ENCODE assay signal across 8 cellular contexts in genomic region chr21:43810505-43811261, GRCh38. TPM values are rescaled to one million over a fixed set of nuclear protein-coding genes. Genes with fewer than 3 reads are reported as not detected.
DNase-seq lines count a peak whose midpoint lies in the region; ATAC-seq, FAIRE-seq and TF ChIP-seq lines count a peak whose summit lies in the region.

No MANE protein-coding gene starts in this region.

- H3K4me1 Mint-ChIP-seq in WTC11: peaks cover 22% of the 10 kb centered on the region

- no peaks in the 10 kb centered on the region for H3K27me3 ChIP-seq in keratinocyte (ENCODE audit: control insufficient read depth, extremely low read depth, insufficient read depth, low read length)

- no peaks in the 10 kb centered on the region for H3K27me3 Mint-ChIP-seq in WTC11 (ENCODE audit: low read depth)

- peak overlapping the region in 1 of 3 experiments; percentile 39 for H3K4me3 ChIP-seq in keratinocyte (ENCODE audit: control insufficient read depth in 2 of 3, extremely low read depth in 1 of 3, insufficient read depth in 2 of 3, low read depth in 1 of 3, low read length in 3 of 3)

- POLR2A ChIA-PET in WTC11 (lab: Charles Lee): no interaction called here

- CTCF ChIA-PET in WTC11 (lab: Charles Lee): interaction anchor here (0.6 to 3.1 kb wide), 11 partner anchors 10 to 165 kb away, joined by 3 to 17 read pairs (median 5); partner anchors contain the start of gene RRP1

- peak; percentile 95 for TF ChIP-seq CTCF in GM10266 (IDR thresholded peaks at IDR 0.05; ENCODE audit: control insufficient read depth, insufficient read depth, low read depth, missing control alignments)
- TF ChIP-seq CTCF in WTC11 (IDR thresholded peaks at IDR 0.05): peak; percentile 97
- TF ChIP-seq CTCF in keratinocyte (optimal IDR thresholded peaks at IDR 0.05 in 1 of 3, IDR thresholded peaks at IDR 0.05 in 1 of 3, conservative IDR thresholded peaks at IDR 0.05 in 1 of 3; ENCODE audit: extremely low read depth in 1 of 3, insufficient read depth in 2 of 3, low read length in 3 of 3): peak in 2 of 3 experiments; percentile 96 to 97

- H3K36me3 ChIP-seq in keratinocyte (ENCODE audit: control insufficient read depth in 2 of 2, extremely low read depth in 1 of 2, insufficient read depth in 2 of 2, low read length in 2 of 2): peaks cover 0 to 2% of the 10 kb centered on the region in 2 experiments

- no peak overlapping the region for H3K4me3 Mint-ChIP-seq in WTC11

- dilution Hi-C loops in keratinocyte (cut with MboI; ENCODE audit: extremely low pct_ligation_motif_present, low sequenced_read_pairs): no loop called here

- H3K4me1 ChIP-seq in keratinocyte (ENCODE audit: control insufficient read depth, extremely low read depth, insufficient read depth, low read length): peaks cover 55% of the 10 kb centered on the region

- peak overlapping the region; percentile 69 for H3K9ac ChIP-seq in keratinocyte (ENCODE audit: control insufficient read depth, extremely low read depth, insufficient read depth, low read length)

- no peak overlapping the region for H3K27ac ChIP-seq in keratinocyte (ENCODE audit: control insufficient read depth, insufficient read depth, low read length)

- H3K27ac Mint-ChIP-seq in WTC11: no peak overlapping the region

- no peak for FAIRE-seq in keratinocyte (lab: Jason Lieb, UNC)

- H3K36me3 Mint-ChIP-seq in WTC11: no peaks in the 10 kb centered on the region

- DNase-seq in GM10266 (ENCODE audit: extremely low spot score): peak; percentile 96
- DNase-seq in NCI-H2196 (lab: John Stamatoyannopoulos, UW; ENCODE audit: unreplicated experiment): peak; percentile 90
- DNase-seq in WTC11 (ENCODE audit: low spot score): peak; percentile 98
- DNase-seq in T47D (ENCODE audit: low read depth in 1 of 2, low spot score in 1 of 2): peak; percentile 77 to 91
- no peak for DNase-seq in keratinocyte (ENCODE audit: low read depth, low spot score)
- DNase-seq in stimulated activated CD4-positive, alpha-beta T cell treated with anti-CD3 and anti-CD28 coated beads, Interleukin-1b, Interleukin-23, amount 100 ng/mL, for 1 hour (ENCODE audit: low read depth in 2 of 2): peak; percentile 78 to 91
- DNase-seq in dedifferentiated amniotic fluid mesenchymal stem cell (ENCODE audit: extremely low spot score): no peak

- H3K9me3 ChIP-seq in keratinocyte (ENCODE audit: control insufficient read depth, low read depth, low read length): no peaks in the 10 kb centered on the region

- ATAC-seq in HG02798 (IDR thresholded peaks at IDR 0.05; ENCODE audit: poor library complexity, unreplicated experiment): peak; percentile 74
- peak; percentile 77 for ATAC-seq in WTC11

- no peaks in the 10 kb centered on the region for H3K9me3 Mint-ChIP-seq in WTC11

- peak overlapping the region; percentile 93 for H3K4me2 ChIP-seq in keratinocyte (ENCODE audit: control insufficient read depth, extremely low read depth, insufficient read depth, low read depth, low read length)

- in situ Hi-C loops in T47D (cut with HindIII; ENCODE audit: low pct_unique_long_range_greater_than_20kb, low sequenced_read_pairs): no loop called here

- H2AFZ ChIP-seq in keratinocyte (ENCODE audit: control insufficient read depth, low read length): no peak overlapping the region

- no peaks in the 10 kb centered on the region for H3K9me1 ChIP-seq in keratinocyte (ENCODE audit: control insufficient read depth, extremely low read depth, insufficient read depth, low read length)

- H3K79me2 ChIP-seq in keratinocyte (ENCODE audit: control insufficient read depth, insufficient read depth, low read length): no peaks in the 10 kb centered on the region

- H4K20me1 ChIP-seq in keratinocyte (ENCODE audit: control insufficient read depth, extremely low read depth, insufficient read depth, low read length): no peaks in the 10 kb centered on the region

TF ChIP-seq in WTC11, 78 proteins besides CTCF, POLR2A, EP300 and RAD21 (continues in another document):
- TF ChIP-seq IRF2 (CRISPR knock-in tag; IDR thresholded peaks at IDR 0.05; ENCODE audit: borderline replicate concordance, low read depth): no peak
- no peak for TF ChIP-seq ZNF121 (CRISPR knock-in tag; IDR thresholded peaks at IDR 0.05)
- TF ChIP-seq MAX (CRISPR knock-in tag; IDR thresholded peaks at IDR 0.05): 0 out of 2 replicates have a peak, but pooled peaks have one; percentile 33
- TF ChIP-seq E2F4 (CRISPR knock-in tag; IDR thresholded peaks at IDR 0.05; ENCODE audit: borderline replicate concordance, low read depth): no peak
- TF ChIP-seq, protein P1, sequence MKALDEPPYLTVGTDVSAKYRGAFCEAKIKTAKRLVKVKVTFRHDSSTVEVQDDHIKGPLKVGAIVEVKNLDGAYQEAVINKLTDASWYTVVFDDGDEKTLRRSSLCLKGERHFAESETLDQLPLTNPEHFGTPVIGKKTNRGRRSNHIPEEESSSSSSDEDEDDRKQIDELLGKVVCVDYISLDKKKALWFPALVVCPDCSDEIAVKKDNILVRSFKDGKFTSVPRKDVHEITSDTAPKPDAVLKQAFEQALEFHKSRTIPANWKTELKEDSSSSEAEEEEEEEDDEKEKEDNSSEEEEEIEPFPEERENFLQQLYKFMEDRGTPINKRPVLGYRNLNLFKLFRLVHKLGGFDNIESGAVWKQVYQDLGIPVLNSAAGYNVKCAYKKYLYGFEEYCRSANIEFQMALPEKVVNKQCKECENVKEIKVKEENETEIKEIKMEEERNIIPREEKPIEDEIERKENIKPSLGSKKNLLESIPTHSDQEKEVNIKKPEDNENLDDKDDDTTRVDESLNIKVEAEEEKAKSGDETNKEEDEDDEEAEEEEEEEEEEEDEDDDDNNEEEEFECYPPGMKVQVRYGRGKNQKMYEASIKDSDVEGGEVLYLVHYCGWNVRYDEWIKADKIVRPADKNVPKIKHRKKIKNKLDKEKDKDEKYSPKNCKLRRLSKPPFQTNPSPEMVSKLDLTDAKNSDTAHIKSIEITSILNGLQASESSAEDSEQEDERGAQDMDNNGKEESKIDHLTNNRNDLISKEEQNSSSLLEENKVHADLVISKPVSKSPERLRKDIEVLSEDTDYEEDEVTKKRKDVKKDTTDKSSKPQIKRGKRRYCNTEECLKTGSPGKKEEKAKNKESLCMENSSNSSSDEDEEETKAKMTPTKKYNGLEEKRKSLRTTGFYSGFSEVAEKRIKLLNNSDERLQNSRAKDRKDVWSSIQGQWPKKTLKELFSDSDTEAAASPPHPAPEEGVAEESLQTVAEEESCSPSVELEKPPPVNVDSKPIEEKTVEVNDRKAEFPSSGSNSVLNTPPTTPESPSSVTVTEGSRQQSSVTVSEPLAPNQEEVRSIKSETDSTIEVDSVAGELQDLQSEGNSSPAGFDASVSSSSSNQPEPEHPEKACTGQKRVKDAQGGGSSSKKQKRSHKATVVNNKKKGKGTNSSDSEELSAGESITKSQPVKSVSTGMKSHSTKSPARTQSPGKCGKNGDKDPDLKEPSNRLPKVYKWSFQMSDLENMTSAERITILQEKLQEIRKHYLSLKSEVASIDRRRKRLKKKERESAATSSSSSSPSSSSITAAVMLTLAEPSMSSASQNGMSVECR (CRISPR knock-in tag; IDR thresholded peaks at IDR 0.05; ENCODE audit: borderline replicate concordance): no peak
- TF ChIP-seq ETV6 (CRISPR knock-in tag; IDR thresholded peaks at IDR 0.05): no peak

RNA-seq across cellular contexts. Expression of gene RRP1, which starts 21.3 kb away (rescaled TPM):
- 45.0 to 53.0 TPM (median 45.9 TPM) in 3 replicates for total RNA-seq in WTC11 (2021)
- 14.8 to 25.3 TPM (median 25.0 TPM) in 3 replicates for polyA plus RNA-seq in keratinocyte
- polyA plus RNA-seq in keratinocyte (2011; ENCODE audit: low read depth): 20.2 TPM
- polyA plus RNA-seq in keratinocyte (2011; cell fraction: cytosol; rRNA removed): 11.5 and 16.2 TPM in 2 replicates
- polyA plus RNA-seq in keratinocyte (2011; cell fraction: nucleus; rRNA removed): 52.4 and 55.3 TPM in 2 replicates
- polyA plus RNA-seq in keratinocyte (2012; ENCODE audit: low replicate concordance): 24.8 and 31.4 TPM in 2 replicates
- 9.0 to 31.8 TPM (median 14.4 TPM) in 3 replicates for polyA minus RNA-seq in keratinocyte
- 7.3 TPM for polyA minus RNA-seq in keratinocyte (2011; cell fraction: cytosol; rRNA and poly(A)+ RNA removed)
- 11.4 and 14.3 TPM in 2 replicates for polyA minus RNA-seq in keratinocyte (2011; cell fraction: nucleus; rRNA and poly(A)+ RNA removed)

RNA-seq across cellular contexts. Expression of gene CSTB, which starts 34.6 kb away (rescaled TPM):
- 35.2 to 38.6 TPM (median 36.1 TPM) in 3 replicates for total RNA-seq in WTC11 (2021)
- polyA plus RNA-seq in keratinocyte: 126 to 167 TPM (median 152 TPM) in 3 replicates
- polyA plus RNA-seq in keratinocyte (2011; ENCODE audit: low read depth): 168 TPM
- polyA plus RNA-seq in keratinocyte (2011; cell fraction: cytosol; rRNA removed): 208 and 215 TPM in 2 replicates
- 66.9 and 73.9 TPM in 2 replicates for polyA plus RNA-seq in keratinocyte (2011; cell fraction: nucleus; rRNA removed)
- 168 and 493 TPM in 2 replicates for polyA plus RNA-seq in keratinocyte (2012; ENCODE audit: low replicate concordance)
- 34.1 to 136 TPM (median 81.0 TPM) in 3 replicates for polyA minus RNA-seq in keratinocyte
- polyA minus RNA-seq in keratinocyte (2011; cell fraction: cytosol; rRNA and poly(A)+ RNA removed): 68.9 TPM
- 14.6 and 18.0 TPM in 2 replicates for polyA minus RNA-seq in keratinocyte (2011; cell fraction: nucleus; rRNA and poly(A)+ RNA removed)

RNA-seq across cellular contexts. Expression of gene AGPAT3, which starts 54.3 kb away (rescaled TPM):
- total RNA-seq in WTC11 (2021): 5.6 to 9.7 TPM (median 9.4 TPM) in 3 replicates
- 21.6 to 23.4 TPM (median 21.7 TPM) in 3 replicates for polyA plus RNA-seq in keratinocyte
- polyA plus RNA-seq in keratinocyte (2011; ENCODE audit: low read depth): 28.0 TPM
- polyA plus RNA-seq in keratinocyte (2011; cell fraction: cytosol; rRNA removed): 15.5 and 22.7 TPM in 2 replicates
- 29.1 and 29.4 TPM in 2 replicates for polyA plus RNA-seq in keratinocyte (2011; cell fraction: nucleus; rRNA removed)
- polyA plus RNA-seq in keratinocyte (2012; ENCODE audit: low replicate concordance): 17.2 and 38.7 TPM in 2 replicates
- 37.9 to 78.6 TPM (median 39.4 TPM) in 3 replicates for polyA minus RNA-seq in keratinocyte
- 41.2 TPM for polyA minus RNA-seq in keratinocyte (2011; cell fraction: cytosol; rRNA and poly(A)+ RNA removed)
- polyA minus RNA-seq in keratinocyte (2011; cell fraction: nucleus; rRNA and poly(A)+ RNA removed): 25.7 and 38.9 TPM in 2 replicates

Comparison
In these comparisons a context has a peak if more than half of its experiments do, and no peak if none do; other contexts are left out.
1. DNase-seq: peak in GM10266 (single experiment), NCI-H2196 (single experiment), WTC11 (single experiment), T47D (2 of 2) and stimulated activated CD4-positive, alpha-beta T cell treated with anti-CD3 and anti-CD28 coated beads, Interleukin-1b, Interleukin-23, amount 100 ng/mL, for 1 hour (2 of 2); none in keratinocyte (single experiment) and dedifferentiated amniotic fluid mesenchymal stem cell (single experiment).
2. Peak in every context shown above with its lines, with median percentiles within 50 percentile points of each other: CTCF ChIP-seq.